ENCODE assay signal across 22 cellular contexts in genomic region chr10:75091173-75091572, GRCh38.
"Had no signal": no experiment of that assay in that cellular context is flagged by ENCODE, and none has a peak within 500 bp of the region (broad histone marks: within the 10 kb centered on the region; RNA-seq: fewer than 3 reads in every experiment).

No MANE protein-coding gene starts in this region.

- DNase-seq: activated CD4-positive, alpha-beta T cell treated with anti-CD3 and anti-CD28 coated beads for 4 hours; activated CD8-positive, alpha-beta memory T cell treated with anti-CD3 and anti-CD28 coated beads, Interleukin-2, amount 50 U/mL, for 48 hours; activated CD8-positive, alpha-beta T cell treated with anti-CD3 and anti-CD28 coated beads, Interleukin-2, amount 10 ng/mL, durations not matched to agents 7 days and 5 days; activated effector memory CD4-positive, alpha-beta T cell treated with Interleukin-2 at 50 U/mL for 16 hours; activated naive CD4-positive, alpha-beta T cell; activated T-cell treated with anti-CD3 and anti-CD28 coated beads, Interleukin-2, amount 50 U/mL, for 1 hour; body of pancreas; central memory CD4-positive, alpha-beta T cell; KBM-7; NCI-H1105; NCI-H1436; NCI-H187 treated with DMSO at 0.1 percent for 48 hours; NCI-H2081 treated with DMSO at 0.1 percent for 48 hours; NCI-H226; NCI-H510A treated with DMSO at 0.1 percent for 48 hours; NCI-H748 treated with DMSO at 0.1 percent for 48 hours; Right ventricle myocardium superior; SJCRH30 had no signal

- H3K4me3 ChIP-seq: body of pancreas, coronary artery, SJCRH30 had no signal

- H3K36me3 Mint-ChIP-seq: activated naive CD4-positive, alpha-beta T cell treated with anti-CD3 and anti-CD28 coated beads, Interleukin-2, amount 50 U/mL, for 24 hours had no signal

- H3K27ac ChIP-seq: body of pancreas, coronary artery, RWPE1, SJCRH30 had no signal

- H3K27me3 Mint-ChIP-seq: activated naive CD4-positive, alpha-beta T cell treated with anti-CD3 and anti-CD28 coated beads, Interleukin-2, amount 50 U/mL, for 24 hours had no signal

- H3K9me3 ChIP-seq: body of pancreas, SJCRH30 had no signal

- H3K4me1 ChIP-seq: SJCRH30 had no signal

- H3K27ac Mint-ChIP-seq: activated CD8-positive, alpha-beta T cell treated with anti-CD3 and anti-CD28 coated beads, Interleukin-2, amount 10 ng/mL, durations not matched to agents 7 days and 5 days; activated naive CD4-positive, alpha-beta T cell treated with anti-CD3 and anti-CD28 coated beads, Interleukin-2, amount 50 U/mL, for 24 hours; T-helper 1 cell treated with Interleukin-12 subunit alpha and Interleukin-12 subunit beta and Interleukin-4 antibody, amounts not matched to agents 30 μg/mL and 1 μg/mL, for 36 hours had no signal

- H3K27me3 ChIP-seq: body of pancreas, SJCRH30 had no signal

- H3K9me3 Mint-ChIP-seq: activated naive CD4-positive, alpha-beta T cell treated with anti-CD3 and anti-CD28 coated beads, Interleukin-2, amount 50 U/mL, for 24 hours; T-helper 1 cell treated with Interleukin-12 subunit alpha and Interleukin-12 subunit beta and Interleukin-4 antibody, amounts not matched to agents 30 μg/mL and 1 μg/mL, for 36 hours had no signal

- H3K36me3 ChIP-seq: SJCRH30 had no signal

- H3K4me3 Mint-ChIP-seq: activated CD8-positive, alpha-beta T cell treated with anti-CD3 and anti-CD28 coated beads, Interleukin-2, amount 10 ng/mL, durations not matched to agents 7 days and 5 days; activated naive CD4-positive, alpha-beta T cell treated with anti-CD3 and anti-CD28 coated beads, Interleukin-2, amount 50 U/mL, for 24 hours; T-helper 1 cell treated with Interleukin-12 subunit alpha and Interleukin-12 subunit beta and Interleukin-4 antibody, amounts not matched to agents 30 μg/mL and 1 μg/mL, for 36 hours had no signal
